8 cellular contexts compared by ENCODE assay signal in the genomic region with DNA sequence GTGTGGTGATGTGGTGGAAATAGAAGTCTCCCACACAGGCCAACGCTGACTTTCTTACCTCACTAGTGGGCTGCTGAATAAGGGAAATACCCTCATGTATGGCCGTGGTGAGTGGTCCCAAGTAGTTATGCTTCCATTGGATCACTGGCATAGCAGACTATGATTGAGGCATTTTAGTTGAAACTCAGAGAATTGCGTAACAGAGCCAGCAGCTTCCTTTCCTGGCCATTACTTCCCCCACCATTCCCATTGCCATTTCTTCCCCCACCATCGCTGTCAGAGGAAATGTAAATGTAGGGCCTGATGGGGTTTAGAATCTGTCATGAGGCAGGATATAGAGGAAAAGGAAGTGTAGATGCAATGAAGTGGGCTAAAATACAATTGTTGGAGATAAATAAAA.
"Had no signal": no experiment of that assay in that cellular context is flagged by ENCODE, and none has a peak within 500 bp of the region (broad histone marks: within the 10 kb centered on the region; RNA-seq: fewer than 3 reads in every experiment).

No MANE protein-coding gene starts in this region.

- ATAC-seq: K562 had no signal

- DNase-seq: GM23248, GOT3, H9, HCEC 1CT, KG1 had no signal

- H3K9ac ChIP-seq: GM23248 had no signal

- H3K27ac ChIP-seq: GM23248 had no signal

- H3K4me3 ChIP-seq: GM23248, K562 had no signal

- H2AFZ ChIP-seq: GM23248 had no signal

- FAIRE-seq: H54, HTR-8/SVneo, K562 had no signal
